Comparison of ENCODE assay signal across 8 cellular contexts in genomic region chr17:41967141-41967920, GRCh38. TPM values are rescaled to one million over a fixed set of nuclear protein-coding genes. Genes with fewer than 3 reads are reported as not detected.
DNase-seq lines count a peak whose midpoint lies in the region; ATAC-seq and TF ChIP-seq lines count a peak whose summit lies in the region.

No MANE protein-coding gene starts in this region.

- peaks cover 12 to 40% of the 10 kb centered on the region in 2 donors for H3K4me1 ChIP-seq in thyroid gland

- peak overlapping the region; percentile 46 to 90 (median 90) for H3K4me3 ChIP-seq in thyroid gland (replicated peaks in 1 of 3)

- peak overlapping the region in 5 of 6 donors; percentile 59 to 79 (median 74) for H3K27ac Mint-ChIP-seq in naive B cell

- no peaks in the 10 kb centered on the region for H3K9me3 ChIP-seq in thyroid gland

- H3K4me3 Mint-ChIP-seq in naive B cell = peak overlapping the region; percentile 78 to 91 (median 87)

- H3K36me3 ChIP-seq in thyroid gland = peaks cover 0 to 7% of the 10 kb centered on the region in 2 donors

- no peaks in the 10 kb centered on the region for H3K27me3 Mint-ChIP-seq in naive B cell

- TF ChIP-seq POLR2A in thyroid gland (IDR thresholded peaks at IDR 0.05) = no peak

- H3K27me3 ChIP-seq in thyroid gland = no peaks in the 10 kb centered on the region

- WGBS in thyroid gland, 2 donors = 24 to 34% methylated on average over 13 to 18 of the region's 39 CpGs

- peaks cover 25 to 57% (median 40%) of the 10 kb centered on the region in 3 donors for H3K4me1 Mint-ChIP-seq in naive B cell

- DNase-seq in NCI-H1436 (lab: John Stamatoyannopoulos, UW) (peak; percentile 9), NCI-H1436 treated with DMSO at 0.1 percent for 48 hours (lab: John Stamatoyannopoulos, UW) (no peak), HT-29 (ENCODE audit: low spot score) (peak; percentile 25), epidermal melanocyte (ENCODE audit: insufficient read length, low spot score) (peak; percentile 49), naive B cell (no peak), thyroid gland (peak; percentile 21 to 39), GF-D8 (lab: John Stamatoyannopoulos, UW) (no peak)
- DNase-seq in activated CD4-positive, alpha-beta T cell treated with anti-CD3 and anti-CD28 coated beads, Interleukin-2, amount 50 U/mL, for 24 hours (ENCODE audit: low read depth in 1 of 2, low spot score in 1 of 2) = peak; percentile 21 to 30

- no peak for ATAC-seq in naive B cell (ENCODE audit: low read depth in 2 of 2)

- intact Hi-C loops in thyroid gland (cut with DNase I) = loop anchor here (10.0 kb wide), 1 partner anchor 233 kb away; the partner anchor contains the start of gene HAP1

- peak overlapping the region; percentile 83 to 91 (median 87) for H3K27ac ChIP-seq in thyroid gland

- no peaks in the 10 kb centered on the region for H3K36me3 Mint-ChIP-seq in naive B cell

- H3K9me3 Mint-ChIP-seq in naive B cell = no peaks in the 10 kb centered on the region

- TF ChIP-seq CTCF in thyroid gland (IDR thresholded peaks at IDR 0.05) = no peak

RNA-seq across cellular contexts. Expression of gene CNP, which starts 0.7 kb away (rescaled TPM):
- 73.2 and 88.3 TPM in 2 replicates for total RNA-seq in HT-29 (2014; rRNA removed; shearing (Covaris generic))
- 10 to 100 TPM; 27.5 to 42.4 (median 34.8) TPM for polyA plus RNA-seq in naive B cell (ENCODE audit: low read depth in 6 of 6)
- total RNA-seq in thyroid gland = 10 to 100 TPM; 41.8 to 65.2 (median 53.8) TPM

RNA-seq across cellular contexts. Expression of gene ODAD4, which starts 36.9 kb away (rescaled TPM):
- 0.55 and 0.64 TPM in 2 replicates for total RNA-seq in HT-29 (2014; rRNA removed; shearing (Covaris generic))
- polyA plus RNA-seq in naive B cell (ENCODE audit: low read depth in 6 of 6) = under 1 TPM in 4 of 6 donors, not detected in 2; 0.17 to 0.60 (median 0.37) TPM
- 1 to 10 TPM; 3.0 to 8.2 (median 3.8) TPM for total RNA-seq in thyroid gland

RNA-seq across cellular contexts. Expression of gene ACLY, which starts 48.6 kb away (rescaled TPM):
- 185 and 194 TPM in 2 replicates for total RNA-seq in HT-29 (2014; rRNA removed; shearing (Covaris generic))
- polyA plus RNA-seq in naive B cell (ENCODE audit: low read depth in 6 of 6) = 10 to 100 TPM; 34.0 to 63.5 (median 49.8) TPM
- total RNA-seq in thyroid gland = 10 to 100 TPM; 62.6 to 85.2 (median 78.8) TPM

RNA-seq across cellular contexts. Expression of gene DNAJC7, which starts 49.9 kb away (rescaled TPM):
- 49.1 and 52.8 TPM in 2 replicates for total RNA-seq in HT-29 (2014; rRNA removed; shearing (Covaris generic))
- polyA plus RNA-seq in naive B cell (ENCODE audit: low read depth in 6 of 6) = 10 to 100 TPM; 33.4 to 98.0 (median 77.4) TPM
- 10 to 100 TPM; 62.6 to 84.0 (median 65.6) TPM for total RNA-seq in thyroid gland

RNA-seq across cellular contexts. Expression of gene NKIRAS2, which starts 52.6 kb away (rescaled TPM):
- 50.1 and 62.1 TPM in 2 replicates for total RNA-seq in HT-29 (2014; rRNA removed; shearing (Covaris generic))
- polyA plus RNA-seq in naive B cell (ENCODE audit: low read depth in 6 of 6) = 10 to 100 TPM; 25.0 to 42.1 (median 36.1) TPM
- total RNA-seq in thyroid gland = 10 to 100 TPM; 23.6 to 34.6 (median 26.6) TPM

Comparison
In these comparisons a context has a peak if more than half of its experiments do, and no peak if none do; other contexts are left out.
1. DNase-seq: peak in NCI-H1436 (single experiment), HT-29 (single experiment), activated CD4-positive, alpha-beta T cell treated with anti-CD3 and anti-CD28 coated beads, Interleukin-2, amount 50 U/mL, for 24 hours (2 of 2), epidermal melanocyte (single experiment) and thyroid gland (2 of 2); none in NCI-H1436 treated with DMSO at 0.1 percent for 48 hours (single experiment), naive B cell (single experiment) and GF-D8 (single experiment).